Comparison of ENCODE assay signal across 1 cellular context in genomic region chr9:6495484-6495883, GRCh38.
TF ChIP-seq lines count a peak whose summit lies in the region.

No MANE protein-coding gene starts in this region.

TF ChIP-seq in WTC11, 78 proteins besides CTCF, POLR2A, EP300 and RAD21 (continued from another document):
- TF ChIP-seq, protein P1, sequence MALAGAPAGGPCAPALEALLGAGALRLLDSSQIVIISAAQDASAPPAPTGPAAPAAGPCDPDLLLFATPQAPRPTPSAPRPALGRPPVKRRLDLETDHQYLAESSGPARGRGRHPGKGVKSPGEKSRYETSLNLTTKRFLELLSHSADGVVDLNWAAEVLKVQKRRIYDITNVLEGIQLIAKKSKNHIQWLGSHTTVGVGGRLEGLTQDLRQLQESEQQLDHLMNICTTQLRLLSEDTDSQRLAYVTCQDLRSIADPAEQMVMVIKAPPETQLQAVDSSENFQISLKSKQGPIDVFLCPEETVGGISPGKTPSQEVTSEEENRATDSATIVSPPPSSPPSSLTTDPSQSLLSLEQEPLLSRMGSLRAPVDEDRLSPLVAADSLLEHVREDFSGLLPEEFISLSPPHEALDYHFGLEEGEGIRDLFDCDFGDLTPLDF (CRISPR knock-in tag; IDR thresholded peaks at IDR 0.05) = no peak
- TF ChIP-seq GRHL2 (CRISPR knock-in tag; IDR thresholded peaks at IDR 0.05; ENCODE audit: insufficient replicate concordance, severe bottlenecking) (no peak), NR2C2 (CRISPR knock-in tag; IDR thresholded peaks at IDR 0.05) (no peak), HMGXB4 (CRISPR knock-in tag; IDR thresholded peaks at IDR 0.05) (no peak), PRRX2 (CRISPR knock-in tag; IDR thresholded peaks at IDR 0.05) (no peak), CREM (CRISPR knock-in tag; IDR thresholded peaks at IDR 0.05) (no peak), FOXP1 (CRISPR knock-in tag; IDR thresholded peaks at IDR 0.05; ENCODE audit: borderline replicate concordance) (no peak), ZMAT4 (CRISPR knock-in tag; IDR thresholded peaks at IDR 0.05) (no peak), ZNF423 (CRISPR knock-in tag; IDR thresholded peaks at IDR 0.05) (no peak), ELF4 (CRISPR knock-in tag; IDR thresholded peaks at IDR 0.05; ENCODE audit: low read depth) (no peak)
